In the genomic region with DNA sequence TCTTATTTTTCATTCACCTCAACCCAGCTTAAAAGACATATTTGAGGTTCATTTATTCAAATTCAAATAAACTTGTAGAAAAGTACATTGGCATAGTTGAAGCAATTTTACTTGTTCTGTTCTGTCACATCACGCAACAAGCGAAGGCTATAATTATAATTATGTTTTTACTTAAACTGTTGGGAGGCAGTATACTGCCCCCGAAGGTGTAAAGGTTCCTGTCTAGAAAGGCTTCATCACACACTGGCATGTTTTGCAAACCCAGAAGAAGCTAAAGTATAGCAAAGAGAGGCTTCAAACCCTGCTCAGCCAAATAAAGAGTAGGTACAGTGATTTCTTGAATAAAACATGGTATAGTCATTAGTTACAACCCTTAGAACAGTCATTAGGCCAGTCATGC, we compare ENCODE assay signal across 22 cellular contexts.
DNase-seq lines count a peak whose midpoint lies in the region; ATAC-seq and TF ChIP-seq lines count a peak whose summit lies in the region.
"Had no signal": no experiment of that assay in that cellular context is flagged by ENCODE, and none has a peak within 500 bp of the region (broad histone marks: within the 10 kb centered on the region; RNA-seq: fewer than 3 reads in every experiment).

No MANE protein-coding gene starts in this region.

- no peaks in the 10 kb centered on the region for H4K20me1 ChIP-seq in GM23338 (replicated peaks; ENCODE audit: insufficient read depth)
- H4K20me1 ChIP-seq in OCI-LY7 (ENCODE audit: insufficient read depth, low read length) = 0 out of 2 replicates have a peak, but pooled peaks cover 3% of the 10 kb centered on the region
- H4K20me1 ChIP-seq in neural progenitor cell (ENCODE audit: low read depth) = no peaks in the 10 kb centered on the region
- H4K20me1 ChIP-seq: BLaER1 had no signal

- H3K27ac Mint-ChIP-seq in GM23338 = no peak overlapping the region
- no peak overlapping the region for H3K27ac Mint-ChIP-seq in neural progenitor cell
- H3K27ac Mint-ChIP-seq: CD4-positive, alpha-beta T cell had no signal

- H3K9me2 ChIP-seq in GM23338 (ENCODE audit: insufficient read depth) (no peaks in the 10 kb centered on the region), OCI-LY7 (ENCODE audit: insufficient read depth, low read length) (no peaks in the 10 kb centered on the region)

- CTCF ChIA-PET in OCI-LY7 (lab: Charles Lee; ENCODE audit: unreplicated experiment) = no interaction called here

- H3K9me3 Mint-ChIP-seq in GM23338 (no peaks in the 10 kb centered on the region), neural progenitor cell (no peaks in the 10 kb centered on the region)
- H3K9me3 Mint-ChIP-seq: CD4-positive, alpha-beta T cell had no signal

- POLR2A ChIA-PET in OCI-LY7 (lab: Charles Lee) = interaction anchor here (0.6 kb wide), 1 partner anchor 36 kb away, joined by 3 read pairs; no protein-coding TSS in a partner anchor

- no peaks in the 10 kb centered on the region for H3F3A ChIP-seq in GM23338 (replicated peaks; ENCODE audit: low read depth)
- H3F3A ChIP-seq in neural progenitor cell (ENCODE audit: low read depth) = no peaks in the 10 kb centered on the region

- H3K27me3 ChIP-seq in GM23338 (ENCODE audit: insufficient read depth) = no peaks in the 10 kb centered on the region
- no peaks in the 10 kb centered on the region for H3K27me3 ChIP-seq in brain microvascular endothelial cell (replicated peaks)
- no peaks in the 10 kb centered on the region for H3K27me3 ChIP-seq in neural progenitor cell
- H3K27me3 ChIP-seq: BLaER1, Peyer's patch had no signal

- no peak for TF ChIP-seq POLR2A in lower leg skin (IDR thresholded peaks at IDR 0.05)

- BruUV-seq in OCI-LY7 (replicated peaks; lab: Mats Ljungman, UMichigan) = no TSS peak

- peaks cover 16% of the 10 kb centered on the region for H3K4me1 Mint-ChIP-seq in GM23338
- peaks cover 50% of the 10 kb centered on the region for H3K4me1 Mint-ChIP-seq in neural progenitor cell

- intact Hi-C loops in OCI-LY7 (cut with micrococcal nuclease; ENCODE audit: unreplicated experiment) (no loop called here), lower leg skin (cut with DNase I; ENCODE audit: low total_unique reads) (no loop called here)

- no peak overlapping the region for H3K9ac ChIP-seq in neural progenitor cell
- H3K9ac ChIP-seq: BLaER1 had no signal

- in situ Hi-C loops in brain microvascular endothelial cell (cut with HindIII; ENCODE audit: low pct_ligation_motif_present, low sequenced_read_pairs) = no loop called here

- H3K4me3 ChIP-seq in GM23338 = no peak overlapping the region
- no peak overlapping the region for H3K4me3 ChIP-seq in OCI-LY7 (ENCODE audit: low read depth, low read length, poor library complexity, severe bottlenecking)
- no peak overlapping the region for H3K4me3 ChIP-seq in brain microvascular endothelial cell (ENCODE audit: low read depth, low read length)
- no peak overlapping the region for H3K4me3 ChIP-seq in neural progenitor cell
- H3K4me3 ChIP-seq in lower leg skin (ENCODE audit: low read depth, poor library complexity, severe bottlenecking) = no peak overlapping the region
- H3K4me3 ChIP-seq: BLaER1, Peyer's patch, SK-N-MC had no signal

- H3K4me3 Mint-ChIP-seq in GM23338 (no peak overlapping the region), neural progenitor cell (no peak overlapping the region)
- H3K4me3 Mint-ChIP-seq: CD4-positive, alpha-beta T cell had no signal

- TF ChIP-seq CTCF in GM23338 (conservative IDR thresholded peaks at IDR 0.05; ENCODE audit: low read depth in 2 of 2) (peak; percentile 20 to 50; a peak in 3 of 4 replicates), OCI-LY7 (conservative IDR thresholded peaks at IDR 0.05; ENCODE audit: low read length) (peak; percentile 25; the same call in 1 of the 2 replicates), brain microvascular endothelial cell (IDR thresholded peaks at IDR 0.05; ENCODE audit: low read depth, low read length, missing control alignments) (peak; percentile 9), neural progenitor cell (IDR thresholded peaks at IDR 0.05) (peak; percentile 24), lower leg skin (IDR thresholded peaks at IDR 0.05) (no peak)

- H3K79me2 ChIP-seq in GM23338 (replicated peaks; ENCODE audit: insufficient read depth) (no peaks in the 10 kb centered on the region), OCI-LY7 (ENCODE audit: insufficient read depth, low read depth, low read length) (no peaks in the 10 kb centered on the region), neural progenitor cell (ENCODE audit: low read depth) (no peaks in the 10 kb centered on the region)

- H3K27ac ChIP-seq in GM23338 (ENCODE audit: low read depth) (no peak overlapping the region), OCI-LY7 (ENCODE audit: low read depth, low read length, poor library complexity, severe bottlenecking) (no peak overlapping the region), brain microvascular endothelial cell (no peak overlapping the region), neural progenitor cell (no peak overlapping the region)
- H3K27ac ChIP-seq: BLaER1, Peyer's patch, SK-N-MC had no signal

- H3K9me3 ChIP-seq in OCI-LY7 (ENCODE audit: low read length) (no peaks in the 10 kb centered on the region; the same call in 1 of the 2 replicates), neural progenitor cell (ENCODE audit: low read depth) (no peaks in the 10 kb centered on the region)
- H3K9me3 ChIP-seq: Peyer's patch had no signal

- 72 to 94% methylated on average over 3 of the region's 3 CpGs for WGBS in lower leg skin, 2 donors

- DNase-seq in GM23338 (ENCODE audit: low spot score) (no peak), OCI-LY7 (ENCODE audit: low spot score) (no peak), brain microvascular endothelial cell (no peak), neural progenitor cell (ENCODE audit: low spot score) (no peak), lower leg skin (ENCODE audit: low spot score in 2 of 2) (no peak), activated gamma-delta T cell (lab: John Stamatoyannopoulos, UW) (no peak)
- DNase-seq: CD4-positive, alpha-beta T cell; COR-L47; DMS79 treated with DMSO at 0.1 percent for 48 hours; IMR-90; KG1; MM.1S; NCI-H1694; NCI-H2029 treated with DMSO at 0.1 percent for 48 hours; NCI-H446 treated with DMSO at 0.1 percent for 48 hours; NCI-H526; Peyer's patch; SIG-M5; SW 1271 had no signal

- peak; percentile 52 for ATAC-seq in GM23338
- ATAC-seq in GM18873 (IDR thresholded peaks at IDR 0.05; ENCODE audit: low FRiP score, unreplicated experiment) = no peak

- H3K27me3 Mint-ChIP-seq in GM23338 (ENCODE audit: insufficient read depth, low read depth, poor library complexity) (peaks cover 3% of the 10 kb centered on the region), neural progenitor cell (ENCODE audit: insufficient read depth, low read depth) (peaks cover 2% of the 10 kb centered on the region)
- H3K27me3 Mint-ChIP-seq: CD4-positive, alpha-beta T cell had no signal

- peaks cover 4% of the 10 kb centered on the region; the same call in 1 of the 2 replicates for H3K4me1 ChIP-seq in GM23338 (ENCODE audit: insufficient read depth)
- H3K4me1 ChIP-seq in OCI-LY7 (ENCODE audit: insufficient read depth, low read length, poor library complexity, severe bottlenecking) = no peaks in the 10 kb centered on the region
- peaks cover 16% of the 10 kb centered on the region for H3K4me1 ChIP-seq in neural progenitor cell
- H3K4me1 ChIP-seq: Peyer's patch had no signal

- H3K36me3 Mint-ChIP-seq in GM23338 (ENCODE audit: low read depth) (peaks cover 4% of the 10 kb centered on the region; the same call in 1 of the 3 replicates), neural progenitor cell (no peaks in the 10 kb centered on the region)

- no peak overlapping the region for H2AFZ ChIP-seq in GM23338
- no peak overlapping the region for H2AFZ ChIP-seq in OCI-LY7 (ENCODE audit: low read length)
- H2AFZ ChIP-seq in neural progenitor cell (replicated peaks) = no peak overlapping the region

- H3K4me2 ChIP-seq in GM23338 = no peak overlapping the region
- H3K4me2 ChIP-seq in OCI-LY7 (ENCODE audit: low read length) = no peak overlapping the region
- no peak overlapping the region for H3K4me2 ChIP-seq in neural progenitor cell
- H3K4me2 ChIP-seq: BLaER1 had no signal

- H3K36me3 ChIP-seq in GM23338 (ENCODE audit: insufficient read depth) = no peaks in the 10 kb centered on the region
- H3K36me3 ChIP-seq in OCI-LY7 (ENCODE audit: insufficient read depth, low read length) = 0 out of 2 replicates have a peak, but pooled peaks cover 5% of the 10 kb centered on the region
- H3K36me3 ChIP-seq in brain microvascular endothelial cell (replicated peaks) = no peaks in the 10 kb centered on the region
- H3K36me3 ChIP-seq in neural progenitor cell = no peaks in the 10 kb centered on the region
- H3K36me3 ChIP-seq: Peyer's patch had no signal

TF ChIP-seq in GM23338, 12 proteins besides CTCF, POLR2A, EP300 and RAD21 (continues in another document):
- TF ChIP-seq, protein P1, sequence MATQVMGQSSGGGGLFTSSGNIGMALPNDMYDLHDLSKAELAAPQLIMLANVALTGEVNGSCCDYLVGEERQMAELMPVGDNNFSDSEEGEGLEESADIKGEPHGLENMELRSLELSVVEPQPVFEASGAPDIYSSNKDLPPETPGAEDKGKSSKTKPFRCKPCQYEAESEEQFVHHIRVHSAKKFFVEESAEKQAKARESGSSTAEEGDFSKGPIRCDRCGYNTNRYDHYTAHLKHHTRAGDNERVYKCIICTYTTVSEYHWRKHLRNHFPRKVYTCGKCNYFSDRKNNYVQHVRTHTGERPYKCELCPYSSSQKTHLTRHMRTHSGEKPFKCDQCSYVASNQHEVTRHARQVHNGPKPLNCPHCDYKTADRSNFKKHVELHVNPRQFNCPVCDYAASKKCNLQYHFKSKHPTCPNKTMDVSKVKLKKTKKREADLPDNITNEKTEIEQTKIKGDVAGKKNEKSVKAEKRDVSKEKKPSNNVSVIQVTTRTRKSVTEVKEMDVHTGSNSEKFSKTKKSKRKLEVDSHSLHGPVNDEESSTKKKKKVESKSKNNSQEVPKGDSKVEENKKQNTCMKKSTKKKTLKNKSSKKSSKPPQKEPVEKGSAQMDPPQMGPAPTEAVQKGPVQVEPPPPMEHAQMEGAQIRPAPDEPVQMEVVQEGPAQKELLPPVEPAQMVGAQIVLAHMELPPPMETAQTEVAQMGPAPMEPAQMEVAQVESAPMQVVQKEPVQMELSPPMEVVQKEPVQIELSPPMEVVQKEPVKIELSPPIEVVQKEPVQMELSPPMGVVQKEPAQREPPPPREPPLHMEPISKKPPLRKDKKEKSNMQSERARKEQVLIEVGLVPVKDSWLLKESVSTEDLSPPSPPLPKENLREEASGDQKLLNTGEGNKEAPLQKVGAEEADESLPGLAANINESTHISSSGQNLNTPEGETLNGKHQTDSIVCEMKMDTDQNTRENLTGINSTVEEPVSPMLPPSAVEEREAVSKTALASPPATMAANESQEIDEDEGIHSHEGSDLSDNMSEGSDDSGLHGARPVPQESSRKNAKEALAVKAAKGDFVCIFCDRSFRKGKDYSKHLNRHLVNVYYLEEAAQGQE (IDR thresholded peaks at IDR 0.05; ENCODE audit: unreplicated experiment) = no peak
- no peak for TF ChIP-seq EZH2 (IDR thresholded peaks at IDR 0.05; ENCODE audit: low read depth, unreplicated experiment)

Comparison
In these comparisons a context has a peak if more than half of its experiments do, and no peak if none do; other contexts are left out.
1. CTCF ChIP-seq: peak in GM23338 (2 of 2), OCI-LY7 (single experiment), brain microvascular endothelial cell (single experiment) and neural progenitor cell (single experiment); none in lower leg skin (0 of 3).